Comparison of ENCODE assay signal across 18 cellular contexts in genomic region chr17:34683390-34683789, GRCh38.
DNase-seq lines count a peak whose midpoint lies in the region; ATAC-seq and TF ChIP-seq lines count a peak whose summit lies in the region.
"Had no signal": no experiment of that assay in that cellular context is flagged by ENCODE, and none has a peak within 500 bp of the region (broad histone marks: within the 10 kb centered on the region; RNA-seq: fewer than 3 reads in every experiment).

No MANE protein-coding gene starts in this region.

- no peak overlapping the region for H3K4me3 Mint-ChIP-seq in stimulated activated naive B cell treated with anti-CD40 and anti-IgM and Interleukin-4, amounts not matched to agents 10 μg/mL and 1 μg/mL and 100 μg/mL, for 72 hours
- H3K4me3 Mint-ChIP-seq in chondrocyte (ENCODE audit: unreplicated experiment): no peak overlapping the region
- H3K4me3 Mint-ChIP-seq: CD4-positive, CD25-positive, alpha-beta regulatory T cell; CD8-positive, alpha-beta memory T cell had no signal

- peaks cover 2 to 3% of the 10 kb centered on the region in 2 donors for H3K36me3 Mint-ChIP-seq in stimulated activated naive B cell treated with anti-CD40 and anti-IgM and Interleukin-4, amounts not matched to agents 10 μg/mL and 1 μg/mL and 100 μg/mL, for 72 hours
- no peaks in the 10 kb centered on the region for H3K36me3 Mint-ChIP-seq in chondrocyte (ENCODE audit: low read depth)
- H3K36me3 Mint-ChIP-seq: CD4-positive, CD25-positive, alpha-beta regulatory T cell; CD8-positive, alpha-beta memory T cell had no signal

- H3K9me3 Mint-ChIP-seq in stimulated activated naive B cell treated with anti-CD40 and anti-IgM and Interleukin-4, amounts not matched to agents 10 μg/mL and 1 μg/mL and 100 μg/mL, for 72 hours: peaks cover 4 to 11% of the 10 kb centered on the region in 2 donors
- H3K9me3 Mint-ChIP-seq in chondrocyte (ENCODE audit: low read depth): peaks cover 7% of the 10 kb centered on the region

- no peak for ATAC-seq in stimulated activated naive B cell treated with anti-CD40 and anti-IgM and Interleukin-4, amounts not matched to agents 10 μg/mL and 1 μg/mL and 100 μg/mL, for 72 hours (replicated peaks)

- DNase-seq in NCI-H82 (lab: John Stamatoyannopoulos, UW): peak; percentile 11
- DNase-seq in NCI-H82 treated with DMSO at 0.1 percent for 48 hours (lab: John Stamatoyannopoulos, UW; ENCODE audit: unreplicated experiment): no peak
- peak; percentile 13 for DNase-seq in DMS79 treated with DMSO at 0.1 percent for 48 hours (lab: John Stamatoyannopoulos, UW)
- DNase-seq in NCI-H345 (lab: John Stamatoyannopoulos, UW): peak; percentile 33
- peak; percentile 41 for DNase-seq in ecto neural progenitor cell (ENCODE audit: low spot score)
- no peak for DNase-seq in stimulated activated naive B cell treated with anti-CD40 and anti-IgM and Interleukin-4, amounts not matched to agents 10 μg/mL and 1 μg/mL and 100 μg/mL, for 72 hours
- DNase-seq in NAMALWA (ENCODE audit: low spot score): no peak
- DNase-seq in chondrocyte (ENCODE audit: low spot score): no peak
- DNase-seq: ACHN; C1 segment of cervical spinal cord; CD4-positive, CD25-positive, alpha-beta regulatory T cell; CD8-positive, alpha-beta memory T cell; COR-L47; DMS 273 treated with DMSO at 0.1 percent for 48 hours; DMS53; GDM1; GM23248; IMR-90 had no signal

- no peak for TF ChIP-seq CTCF in chondrocyte (IDR thresholded peaks at IDR 0.05)

- peaks cover 14 to 35% of the 10 kb centered on the region in 2 donors for H3K27me3 Mint-ChIP-seq in stimulated activated naive B cell treated with anti-CD40 and anti-IgM and Interleukin-4, amounts not matched to agents 10 μg/mL and 1 μg/mL and 100 μg/mL, for 72 hours
- H3K27me3 Mint-ChIP-seq in chondrocyte (ENCODE audit: low read depth): no peaks in the 10 kb centered on the region

- no peaks in the 10 kb centered on the region for H3K4me1 Mint-ChIP-seq in stimulated activated naive B cell treated with anti-CD40 and anti-IgM and Interleukin-4, amounts not matched to agents 10 μg/mL and 1 μg/mL and 100 μg/mL, for 72 hours
- H3K4me1 Mint-ChIP-seq in chondrocyte (ENCODE audit: low read depth): no peaks in the 10 kb centered on the region
- H3K4me1 Mint-ChIP-seq: CD4-positive, CD25-positive, alpha-beta regulatory T cell; CD8-positive, alpha-beta memory T cell had no signal

- no peak overlapping the region for H3K27ac Mint-ChIP-seq in stimulated activated naive B cell treated with anti-CD40 and anti-IgM and Interleukin-4, amounts not matched to agents 10 μg/mL and 1 μg/mL and 100 μg/mL, for 72 hours
- H3K27ac Mint-ChIP-seq in chondrocyte (ENCODE audit: unreplicated experiment): no peak overlapping the region
- H3K27ac Mint-ChIP-seq: CD8-positive, alpha-beta memory T cell had no signal

Comparison
In these comparisons a context has a peak if more than half of its experiments do, and no peak if none do; other contexts are left out.
1. DNase-seq: peak in NCI-H82 (single experiment), DMS79 treated with DMSO at 0.1 percent for 48 hours (single experiment), NCI-H345 (single experiment) and ecto neural progenitor cell (single experiment); none in NCI-H82 treated with DMSO at 0.1 percent for 48 hours (single experiment), stimulated activated naive B cell treated with anti-CD40 and anti-IgM and Interleukin-4, amounts not matched to agents 10 μg/mL and 1 μg/mL and 100 μg/mL, for 72 hours (single experiment), NAMALWA (single experiment) and chondrocyte (single experiment).